Comparison of ENCODE assay signal across 1 cellular context in the genomic region with DNA sequence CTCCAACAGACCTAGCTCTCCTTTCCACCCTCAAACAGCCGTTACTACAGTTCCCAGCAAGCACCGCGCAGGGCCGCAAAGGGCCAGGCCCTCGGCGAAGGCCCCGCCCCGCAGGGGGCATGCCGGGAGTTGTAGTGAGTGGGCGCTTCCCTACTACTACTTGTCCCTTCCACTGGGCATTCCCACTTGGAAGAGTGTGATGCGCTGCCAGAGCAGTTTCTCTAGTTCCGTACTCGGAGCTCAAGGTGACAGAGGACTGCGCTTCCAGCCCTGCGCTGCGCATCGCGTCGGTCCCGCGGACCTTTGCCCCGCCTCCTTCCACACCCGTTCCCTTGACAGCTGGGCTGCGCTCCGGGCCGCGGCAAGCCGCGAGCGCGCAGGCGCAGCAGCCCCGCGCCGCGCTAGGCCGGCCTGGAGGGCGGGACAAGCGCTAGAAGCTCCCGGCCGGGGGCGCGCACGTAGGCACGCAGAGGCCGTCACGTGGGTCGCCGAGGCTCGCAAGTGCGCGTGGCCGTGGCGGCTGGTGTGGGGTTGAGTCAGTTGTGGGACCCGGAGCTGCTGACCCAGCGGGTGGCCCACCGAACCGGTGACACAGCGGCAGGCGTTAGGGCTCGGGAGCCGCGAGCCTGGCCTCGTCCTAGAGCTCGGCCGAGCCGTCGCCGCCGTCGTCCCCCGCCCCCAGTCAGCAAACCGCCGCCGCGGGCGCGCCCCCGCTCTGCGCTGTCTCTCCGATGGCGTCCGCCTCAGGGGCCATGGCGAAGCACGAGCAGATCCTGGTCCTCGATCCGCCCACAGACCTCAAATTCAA.
A peak's percentile ranks its signal among the peaks of the same experiment; 100 is the strongest.
TF ChIP-seq lines count a peak whose summit lies in the region.

A gene with protein sequence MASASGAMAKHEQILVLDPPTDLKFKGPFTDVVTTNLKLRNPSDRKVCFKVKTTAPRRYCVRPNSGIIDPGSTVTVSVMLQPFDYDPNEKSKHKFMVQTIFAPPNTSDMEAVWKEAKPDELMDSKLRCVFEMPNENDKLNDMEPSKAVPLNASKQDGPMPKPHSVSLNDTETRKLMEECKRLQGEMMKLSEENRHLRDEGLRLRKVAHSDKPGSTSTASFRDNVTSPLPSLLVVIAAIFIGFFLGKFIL (plus strand): TSS at position 491 of the 808 bp plus-strand sequence. CDS start 241 bp downstream, at position 732.

TF ChIP-seq in WTC11, 78 proteins besides CTCF, POLR2A, EP300 and RAD21 (continued from another document):
- TF ChIP-seq, protein P1, sequence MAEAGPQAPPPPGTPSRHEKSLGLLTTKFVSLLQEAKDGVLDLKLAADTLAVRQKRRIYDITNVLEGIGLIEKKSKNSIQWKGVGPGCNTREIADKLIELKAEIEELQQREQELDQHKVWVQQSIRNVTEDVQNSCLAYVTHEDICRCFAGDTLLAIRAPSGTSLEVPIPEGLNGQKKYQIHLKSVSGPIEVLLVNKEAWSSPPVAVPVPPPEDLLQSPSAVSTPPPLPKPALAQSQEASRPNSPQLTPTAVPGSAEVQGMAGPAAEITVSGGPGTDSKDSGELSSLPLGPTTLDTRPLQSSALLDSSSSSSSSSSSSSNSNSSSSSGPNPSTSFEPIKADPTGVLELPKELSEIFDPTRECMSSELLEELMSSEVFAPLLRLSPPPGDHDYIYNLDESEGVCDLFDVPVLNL (CRISPR knock-in tag; IDR thresholded peaks at IDR 0.05; ENCODE audit: borderline replicate concordance, low read depth): no peak; the same call in 1 of the 2 replicates
- TF ChIP-seq, protein P2, sequence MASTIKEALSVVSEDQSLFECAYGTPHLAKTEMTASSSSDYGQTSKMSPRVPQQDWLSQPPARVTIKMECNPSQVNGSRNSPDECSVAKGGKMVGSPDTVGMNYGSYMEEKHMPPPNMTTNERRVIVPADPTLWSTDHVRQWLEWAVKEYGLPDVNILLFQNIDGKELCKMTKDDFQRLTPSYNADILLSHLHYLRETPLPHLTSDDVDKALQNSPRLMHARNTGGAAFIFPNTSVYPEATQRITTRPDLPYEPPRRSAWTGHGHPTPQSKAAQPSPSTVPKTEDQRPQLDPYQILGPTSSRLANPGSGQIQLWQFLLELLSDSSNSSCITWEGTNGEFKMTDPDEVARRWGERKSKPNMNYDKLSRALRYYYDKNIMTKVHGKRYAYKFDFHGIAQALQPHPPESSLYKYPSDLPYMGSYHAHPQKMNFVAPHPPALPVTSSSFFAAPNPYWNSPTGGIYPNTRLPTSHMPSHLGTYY (CRISPR knock-in tag; IDR thresholded peaks at IDR 0.05): no peak
- TF ChIP-seq ZNF671 (CRISPR knock-in tag; IDR thresholded peaks at IDR 0.05) (no peak), FOXP1 (CRISPR knock-in tag; IDR thresholded peaks at IDR 0.05; ENCODE audit: borderline replicate concordance) (no peak; the same call in 1 of the 2 replicates), OVOL2 (CRISPR knock-in tag; IDR thresholded peaks at IDR 0.05; ENCODE audit: borderline replicate concordance) (no peak), ZNF416 (CRISPR knock-in tag; IDR thresholded peaks at IDR 0.05) (0 out of 2 replicates have a peak, but pooled peaks have one; percentile 51), NFATC4 (CRISPR knock-in tag; IDR thresholded peaks at IDR 0.05) (no peak), PRRX2 (CRISPR knock-in tag; IDR thresholded peaks at IDR 0.05) (no peak), CREB1 (CRISPR knock-in tag; IDR thresholded peaks at IDR 0.05) (no peak), GRHL2 (CRISPR knock-in tag; IDR thresholded peaks at IDR 0.05; ENCODE audit: insufficient replicate concordance, severe bottlenecking) (no peak), TP53 (CRISPR knock-in tag; IDR thresholded peaks at IDR 0.05) (no peak), ZBTB21 (CRISPR knock-in tag; IDR thresholded peaks at IDR 0.05; ENCODE audit: borderline replicate concordance) (no peak), RORB (CRISPR knock-in tag; IDR thresholded peaks at IDR 0.05) (no peak), GABPB1 (CRISPR knock-in tag; IDR thresholded peaks at IDR 0.05) (peak; percentile 19; the same call in 1 of the 2 replicates), SMAD4 (CRISPR knock-in tag; IDR thresholded peaks at IDR 0.05) (0 out of 2 replicates have a peak, but pooled peaks have one; percentile 36)
- TF ChIP-seq, protein P3, sequence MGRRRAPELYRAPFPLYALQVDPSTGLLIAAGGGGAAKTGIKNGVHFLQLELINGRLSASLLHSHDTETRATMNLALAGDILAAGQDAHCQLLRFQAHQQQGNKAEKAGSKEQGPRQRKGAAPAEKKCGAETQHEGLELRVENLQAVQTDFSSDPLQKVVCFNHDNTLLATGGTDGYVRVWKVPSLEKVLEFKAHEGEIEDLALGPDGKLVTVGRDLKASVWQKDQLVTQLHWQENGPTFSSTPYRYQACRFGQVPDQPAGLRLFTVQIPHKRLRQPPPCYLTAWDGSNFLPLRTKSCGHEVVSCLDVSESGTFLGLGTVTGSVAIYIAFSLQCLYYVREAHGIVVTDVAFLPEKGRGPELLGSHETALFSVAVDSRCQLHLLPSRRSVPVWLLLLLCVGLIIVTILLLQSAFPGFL (CRISPR knock-in tag; IDR thresholded peaks at IDR 0.05; ENCODE audit: borderline replicate concordance): no peak
- TF ChIP-seq, protein P4, sequence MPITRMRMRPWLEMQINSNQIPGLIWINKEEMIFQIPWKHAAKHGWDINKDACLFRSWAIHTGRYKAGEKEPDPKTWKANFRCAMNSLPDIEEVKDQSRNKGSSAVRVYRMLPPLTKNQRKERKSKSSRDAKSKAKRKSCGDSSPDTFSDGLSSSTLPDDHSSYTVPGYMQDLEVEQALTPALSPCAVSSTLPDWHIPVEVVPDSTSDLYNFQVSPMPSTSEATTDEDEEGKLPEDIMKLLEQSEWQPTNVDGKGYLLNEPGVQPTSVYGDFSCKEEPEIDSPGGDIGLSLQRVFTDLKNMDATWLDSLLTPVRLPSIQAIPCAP (CRISPR knock-in tag; IDR thresholded peaks at IDR 0.05): no peak
- TF ChIP-seq, protein P5, sequence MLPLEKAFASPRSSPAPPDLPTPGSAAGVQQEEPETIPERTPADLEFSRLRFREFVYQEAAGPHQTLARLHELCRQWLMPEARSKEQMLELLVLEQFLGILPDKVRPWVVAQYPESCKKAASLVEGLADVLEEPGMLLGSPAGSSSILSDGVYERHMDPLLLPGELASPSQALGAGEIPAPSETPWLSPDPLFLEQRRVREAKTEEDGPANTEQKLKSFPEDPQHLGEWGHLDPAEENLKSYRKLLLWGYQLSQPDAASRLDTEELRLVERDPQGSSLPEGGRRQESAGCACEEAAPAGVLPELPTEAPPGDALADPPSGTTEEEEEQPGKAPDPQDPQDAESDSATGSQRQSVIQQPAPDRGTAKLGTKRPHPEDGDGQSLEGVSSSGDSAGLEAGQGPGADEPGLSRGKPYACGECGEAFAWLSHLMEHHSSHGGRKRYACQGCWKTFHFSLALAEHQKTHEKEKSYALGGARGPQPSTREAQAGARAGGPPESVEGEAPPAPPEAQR (CRISPR knock-in tag; IDR thresholded peaks at IDR 0.05): no peak
- TF ChIP-seq, protein P6, sequence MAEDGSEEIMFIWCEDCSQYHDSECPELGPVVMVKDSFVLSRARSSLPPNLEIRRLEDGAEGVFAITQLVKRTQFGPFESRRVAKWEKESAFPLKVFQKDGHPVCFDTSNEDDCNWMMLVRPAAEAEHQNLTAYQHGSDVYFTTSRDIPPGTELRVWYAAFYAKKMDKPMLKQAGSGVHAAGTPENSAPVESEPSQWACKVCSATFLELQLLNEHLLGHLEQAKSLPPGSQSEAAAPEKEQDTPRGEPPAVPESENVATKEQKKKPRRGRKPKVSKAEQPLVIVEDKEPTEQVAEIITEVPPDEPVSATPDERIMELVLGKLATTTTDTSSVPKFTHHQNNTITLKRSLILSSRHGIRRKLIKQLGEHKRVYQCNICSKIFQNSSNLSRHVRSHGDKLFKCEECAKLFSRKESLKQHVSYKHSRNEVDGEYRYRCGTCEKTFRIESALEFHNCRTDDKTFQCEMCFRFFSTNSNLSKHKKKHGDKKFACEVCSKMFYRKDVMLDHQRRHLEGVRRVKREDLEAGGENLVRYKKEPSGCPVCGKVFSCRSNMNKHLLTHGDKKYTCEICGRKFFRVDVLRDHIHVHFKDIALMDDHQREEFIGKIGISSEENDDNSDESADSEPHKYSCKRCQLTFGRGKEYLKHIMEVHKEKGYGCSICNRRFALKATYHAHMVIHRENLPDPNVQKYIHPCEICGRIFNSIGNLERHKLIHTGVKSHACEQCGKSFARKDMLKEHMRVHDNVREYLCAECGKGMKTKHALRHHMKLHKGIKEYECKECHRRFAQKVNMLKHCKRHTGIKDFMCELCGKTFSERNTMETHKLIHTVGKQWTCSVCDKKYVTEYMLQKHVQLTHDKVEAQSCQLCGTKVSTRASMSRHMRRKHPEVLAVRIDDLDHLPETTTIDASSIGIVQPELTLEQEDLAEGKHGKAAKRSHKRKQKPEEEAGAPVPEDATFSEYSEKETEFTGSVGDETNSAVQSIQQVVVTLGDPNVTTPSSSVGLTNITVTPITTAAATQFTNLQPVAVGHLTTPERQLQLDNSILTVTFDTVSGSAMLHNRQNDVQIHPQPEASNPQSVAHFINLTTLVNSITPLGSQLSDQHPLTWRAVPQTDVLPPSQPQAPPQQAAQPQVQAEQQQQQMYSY (CRISPR knock-in tag; IDR thresholded peaks at IDR 0.05): peak; percentile 20; the same call in 1 of the 2 replicates
- TF ChIP-seq, protein P7, sequence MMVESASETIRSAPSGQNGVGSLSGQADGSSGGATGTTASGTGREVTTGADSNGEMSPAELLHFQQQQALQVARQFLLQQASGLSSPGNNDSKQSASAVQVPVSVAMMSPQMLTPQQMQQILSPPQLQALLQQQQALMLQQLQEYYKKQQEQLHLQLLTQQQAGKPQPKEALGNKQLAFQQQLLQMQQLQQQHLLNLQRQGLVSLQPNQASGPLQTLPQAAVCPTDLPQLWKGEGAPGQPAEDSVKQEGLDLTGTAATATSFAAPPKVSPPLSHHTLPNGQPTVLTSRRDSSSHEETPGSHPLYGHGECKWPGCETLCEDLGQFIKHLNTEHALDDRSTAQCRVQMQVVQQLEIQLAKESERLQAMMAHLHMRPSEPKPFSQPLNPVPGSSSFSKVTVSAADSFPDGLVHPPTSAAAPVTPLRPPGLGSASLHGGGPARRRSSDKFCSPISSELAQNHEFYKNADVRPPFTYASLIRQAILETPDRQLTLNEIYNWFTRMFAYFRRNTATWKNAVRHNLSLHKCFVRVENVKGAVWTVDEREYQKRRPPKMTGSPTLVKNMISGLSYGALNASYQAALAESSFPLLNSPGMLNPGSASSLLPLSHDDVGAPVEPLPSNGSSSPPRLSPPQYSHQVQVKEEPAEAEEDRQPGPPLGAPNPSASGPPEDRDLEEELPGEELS (CRISPR knock-in tag; IDR thresholded peaks at IDR 0.05): peak; percentile 40; the same call in 1 of the 2 replicates
TF ChIP-seq in WTC11: peak in this region for 20.
